Comparison of ENCODE assay signal across 23 cellular contexts in genomic region chr20:40715491-40715890, GRCh38. TPM values are rescaled to one million over a fixed set of nuclear protein-coding genes. Genes with fewer than 3 reads are reported as not detected.
DNase-seq lines count a peak whose midpoint lies in the region; ATAC-seq, FAIRE-seq and TF ChIP-seq lines count a peak whose summit lies in the region.
"Had no signal": no experiment of that assay in that cellular context is flagged by ENCODE, and none has a peak within 500 bp of the region (broad histone marks: within the 10 kb centered on the region; RNA-seq: fewer than 3 reads in every experiment).

No MANE protein-coding gene starts in this region.

- no peak for TF ChIP-seq RAD21 in A549 (conservative IDR thresholded peaks at IDR 0.05 in 1 of 2, IDR thresholded peaks at IDR 0.05 in 1 of 2)

- peak overlapping the region; percentile 74 for H3K27ac Mint-ChIP-seq in neural progenitor cell
- H3K27ac Mint-ChIP-seq: B cell; CD4-positive, alpha-beta T cell; CD8-positive, alpha-beta T cell had no signal

- H3K27me3 Mint-ChIP-seq in neural progenitor cell (ENCODE audit: insufficient read depth, low read depth) = peaks cover 10% of the 10 kb centered on the region
- H3K27me3 Mint-ChIP-seq: CD4-positive, alpha-beta T cell had no signal

- H3K27ac ChIP-seq in A549 (no peak overlapping the region), OCI-LY3 (ENCODE audit: low read length) (peak overlapping the region; percentile 69; the same call in 1 of the 2 replicates), neural progenitor cell (no peak overlapping the region), parathyroid adenoma (peak overlapping the region; percentile 98), heart left ventricle (no peak overlapping the region)
- H3K27ac ChIP-seq: C4-2B had no signal

- peaks cover 10% of the 10 kb centered on the region for H3K4me1 Mint-ChIP-seq in neural progenitor cell
- H3K4me1 Mint-ChIP-seq: B cell had no signal

- H3K9me3 Mint-ChIP-seq in neural progenitor cell = no peaks in the 10 kb centered on the region
- H3K9me3 Mint-ChIP-seq: CD4-positive, alpha-beta T cell; CD8-positive, alpha-beta T cell had no signal

- WGBS in A549 (ENCODE audit: missing lambda C conversion rate) = 80% methylated on average over 3 of the region's 3 CpGs
- WGBS in heart left ventricle, 4 donors = 88 to 97% (median 93%) methylated on average over 3 of the region's 3 CpGs

- H3K79me2 ChIP-seq in OCI-LY3 (ENCODE audit: low read length) (no peaks in the 10 kb centered on the region), neural progenitor cell (ENCODE audit: low read depth) (no peaks in the 10 kb centered on the region), parathyroid adenoma (peaks cover 74% of the 10 kb centered on the region)

- H3K4me2 ChIP-seq in A549 (no peak overlapping the region), OCI-LY3 (ENCODE audit: low read length) (no peak overlapping the region), neural progenitor cell (no peak overlapping the region), parathyroid adenoma (ENCODE audit: low read length) (peak overlapping the region; percentile 72)

- H2AFZ ChIP-seq in OCI-LY3 (ENCODE audit: low read depth, low read length) = no peak overlapping the region
- no peak overlapping the region for H2AFZ ChIP-seq in neural progenitor cell (replicated peaks)
- H2AFZ ChIP-seq in parathyroid adenoma = no peak overlapping the region

- H4K20me1 ChIP-seq in OCI-LY3 (ENCODE audit: insufficient read depth, low read length) (no peaks in the 10 kb centered on the region), neural progenitor cell (ENCODE audit: low read depth) (no peaks in the 10 kb centered on the region)
- H4K20me1 ChIP-seq: BLaER1 treated with 17β-estradiol and CSF1 and Interleukin-3, amounts not matched to agents 10 nM and 100 nM had no signal

- no peaks in the 10 kb centered on the region for H3K9me3 ChIP-seq in A549
- no peaks in the 10 kb centered on the region for H3K9me3 ChIP-seq in OCI-LY3 (ENCODE audit: insufficient read depth, low read length)
- no peaks in the 10 kb centered on the region for H3K9me3 ChIP-seq in neural progenitor cell (ENCODE audit: low read depth)
- no peaks in the 10 kb centered on the region for H3K9me3 ChIP-seq in parathyroid adenoma (ENCODE audit: control insufficient read depth, low read length)
- no peaks in the 10 kb centered on the region for H3K9me3 ChIP-seq in heart left ventricle
- H3K9me3 ChIP-seq: BLaER1 treated with 17β-estradiol and CSF1 and Interleukin-3, amounts not matched to agents 10 nM and 100 nM; Caco-2 had no signal

- intact Hi-C loops in heart left ventricle (cut with DNase I) = no loop called here

- H3K9ac ChIP-seq in OCI-LY3 (ENCODE audit: low read length) = no peak overlapping the region
- H3K9ac ChIP-seq in neural progenitor cell = no peak overlapping the region
- peak overlapping the region; percentile 79 for H3K9ac ChIP-seq in parathyroid adenoma
- H3K9ac ChIP-seq: BLaER1 treated with 17β-estradiol and CSF1 and Interleukin-3, amounts not matched to agents 10 nM and 100 nM had no signal

- TF ChIP-seq CTCF in A549 (IDR thresholded peaks at IDR 0.05) (no peak), OCI-LY3 (IDR thresholded peaks at IDR 0.05; ENCODE audit: low read depth, low read length) (no peak), neural progenitor cell (IDR thresholded peaks at IDR 0.05) (no peak), parathyroid adenoma (IDR thresholded peaks at IDR 0.05) (no peak), heart left ventricle (IDR thresholded peaks at IDR 0.05) (no peak)

- FAIRE-seq in A549 (lab: Jason Lieb, UNC) = no peak
- FAIRE-seq: A204.1, D721Med, GM12878, GM18507 had no signal

- H3K36me3 ChIP-seq in OCI-LY3 (replicated peaks; ENCODE audit: low read depth, low read length) (no peaks in the 10 kb centered on the region), neural progenitor cell (no peaks in the 10 kb centered on the region), parathyroid adenoma (ENCODE audit: control insufficient read depth, insufficient read depth, low read length) (no peaks in the 10 kb centered on the region), heart left ventricle (no peaks in the 10 kb centered on the region)
- H3K36me3 ChIP-seq: BLaER1 treated with 17β-estradiol and CSF1 and Interleukin-3, amounts not matched to agents 10 nM and 100 nM had no signal

- CTCF ChIA-PET in A549 (lab: Yijun Ruan, JAX) = no interaction called here

- TF ChIP-seq POLR2A in A549 (IDR thresholded peaks at IDR 0.05; ENCODE audit: low read length) (no peak), heart left ventricle (IDR thresholded peaks at IDR 0.05) (no peak)

- POLR2A ChIA-PET in A549 (lab: Yijun Ruan, JAX) = no interaction called here

- H3K27me3 ChIP-seq in OCI-LY3 (ENCODE audit: low read depth, low read length) (peaks cover 5% of the 10 kb centered on the region; the same call in 1 of the 2 replicates), neural progenitor cell (no peaks in the 10 kb centered on the region), parathyroid adenoma (ENCODE audit: control insufficient read depth, insufficient read depth, low read length) (no peaks in the 10 kb centered on the region), heart left ventricle (peaks cover 0 to 16% (median 0%) of the 10 kb centered on the region in 9 donors)
- H3K27me3 ChIP-seq: BLaER1 treated with 17β-estradiol and CSF1 and Interleukin-3, amounts not matched to agents 10 nM and 100 nM had no signal

- H3K4me3 Mint-ChIP-seq in neural progenitor cell = no peak overlapping the region
- H3K4me3 Mint-ChIP-seq: B cell; CD4-positive, alpha-beta T cell; CD8-positive, alpha-beta T cell had no signal

- ATAC-seq in A549 = no peak
- no peak for ATAC-seq in heart left ventricle
- ATAC-seq: CD8-positive, alpha-beta T cell; GM12878 had no signal

- no peak for DNase-seq in A549 (ENCODE audit: low read depth in 1 of 2, low spot score in 1 of 2)
- DNase-seq in neural progenitor cell (ENCODE audit: low spot score) = no peak
- no peak for DNase-seq in central memory CD4-positive, alpha-beta T cell
- DNase-seq in HUDEP-2 (lab: John Stamatoyannopoulos, UW; ENCODE audit: unreplicated experiment in 76 of 76) = no peak
- DNase-seq in activated T-cell treated with anti-CD3 and anti-CD28 coated beads for 4 hours = no peak
- DNase-seq in heart left ventricle = no peak
- DNase-seq: 8988T; AML-193; Caco-2; Calu3; CD4-positive, alpha-beta T cell; CD8-positive, alpha-beta T cell; DMS79 treated with DMSO at 0.1 percent for 48 hours; GDM1 had no signal

- no peak overlapping the region for H3K4me3 ChIP-seq in A549
- no peak overlapping the region for H3K4me3 ChIP-seq in OCI-LY3 (ENCODE audit: low read length)
- no peak overlapping the region for H3K4me3 ChIP-seq in neural progenitor cell
- H3K4me3 ChIP-seq in parathyroid adenoma (ENCODE audit: low read depth, low read length) = peak overlapping the region; percentile 82
- H3K4me3 ChIP-seq in heart left ventricle = no peak overlapping the region
- H3K4me3 ChIP-seq: BLaER1 treated with 17β-estradiol and CSF1 and Interleukin-3, amounts not matched to agents 10 nM and 100 nM; GM12878 had no signal

- H3K36me3 Mint-ChIP-seq in neural progenitor cell = no peaks in the 10 kb centered on the region
- H3K36me3 Mint-ChIP-seq: CD8-positive, alpha-beta T cell had no signal

- no peak for TF ChIP-seq EP300 in A549 (IDR thresholded peaks at IDR 0.05)

- H3K4me1 ChIP-seq in A549 (no peaks in the 10 kb centered on the region), OCI-LY3 (ENCODE audit: low read length) (peaks cover 60% of the 10 kb centered on the region), neural progenitor cell (peaks cover 29% of the 10 kb centered on the region), parathyroid adenoma (peaks cover 70% of the 10 kb centered on the region), heart left ventricle (peaks cover 0 to 8% (median 0%) of the 10 kb centered on the region in 12 donors)
- H3K4me1 ChIP-seq: Caco-2 had no signal

- peaks cover 6% of the 10 kb centered on the region for H3F3A ChIP-seq in neural progenitor cell (ENCODE audit: low read depth)

TF ChIP-seq in A549, 52 proteins besides CTCF, POLR2A, EP300 and RAD21:
- no peak for TF ChIP-seq TP53 (CRISPR knock-in tag; IDR thresholded peaks at IDR 0.05)
- peak; percentile 3 for TF ChIP-seq MAFK (IDR thresholded peaks at IDR 0.05; ENCODE audit: partially characterized antibody)

RNA-seq across cellular contexts. Expression of gene MAFB, which starts 26.5 kb away (rescaled TPM):
- polyA plus RNA-seq in A549 (2011; rRNA removed) (0.04 TPM in 1 of 2 replicates, not detected in the other), A549 (2017; fragmentation: RNase III; extraction: RNeasy Plus Mini Kit Qiagen cat#74134 plus additional on column Dnase treatment) (not detected in 3 replicates), heart left ventricle (1 to 10 TPM; 2.0 to 5.7 TPM)
- 0.01 TPM in 1 of 2 replicates, not detected in the other for polyA plus RNA-seq in A549 (2012; cell fraction: cytosol; rRNA removed)
- 0.02 and 0.04 TPM in 2 replicates for polyA plus RNA-seq in A549 (2012; cell fraction: nucleus; rRNA removed)
- not detected in 2 replicates for polyA minus RNA-seq in A549 (2011; rRNA and poly(A)+ RNA removed)
- total RNA-seq in neural progenitor cell (ENCODE audit: low replicate concordance) (0.64 and 1.3 TPM in 2 replicates), heart left ventricle (10 to 100 TPM in 5 of 9 donors, 1 to 10 TPM in 4; 5.3 to 62.1 (median 12.1) TPM)
- total RNA-seq: GM12878 had no signal

Comparison
In these comparisons a context has a peak if more than half of its experiments do, and no peak if none do; other contexts are left out.
1. H3K27ac ChIP-seq: peak in OCI-LY3 (single experiment) and parathyroid adenoma (single experiment); none in A549 (0 of 2), neural progenitor cell (single experiment) and heart left ventricle (0 of 12).